Comparison of ENCODE assay signal across 10 cellular contexts in the genomic region with DNA sequence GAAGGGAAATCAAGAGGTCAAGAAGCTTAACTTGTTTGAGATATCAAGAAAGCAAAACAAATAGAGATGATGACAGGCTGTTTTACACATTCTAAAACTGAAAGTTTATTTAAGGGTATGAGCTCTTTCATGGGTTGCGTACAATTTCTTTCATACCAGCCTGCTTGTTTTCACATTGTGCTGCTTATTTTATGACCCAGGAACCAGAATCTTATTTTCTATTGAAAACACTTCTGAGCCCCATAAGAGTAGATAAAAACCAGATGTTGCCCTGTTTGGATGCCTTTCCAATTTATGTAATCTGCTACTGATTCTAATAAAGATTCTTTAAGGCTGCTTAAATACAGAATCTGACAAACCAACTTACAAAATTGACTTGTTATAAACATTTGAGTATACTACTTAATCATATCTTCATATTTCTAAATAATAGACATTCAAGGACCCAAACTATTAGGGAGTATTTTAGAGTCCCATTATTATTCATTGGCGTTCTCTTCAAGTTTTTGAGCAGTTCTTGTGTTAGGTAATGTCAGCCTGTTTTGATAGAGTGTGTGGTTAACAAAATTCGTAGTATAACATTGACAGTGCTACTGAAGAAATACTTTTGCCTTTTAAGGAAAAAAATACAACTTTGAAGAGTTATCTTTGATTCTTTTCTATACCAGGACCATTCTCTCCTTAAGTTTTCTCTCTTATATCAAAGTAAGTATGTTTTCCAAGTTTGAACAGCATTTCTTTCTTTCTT.
DNase-seq lines count a peak whose midpoint lies in the region; ATAC-seq and TF ChIP-seq lines count a peak whose summit lies in the region.
"Had no signal": no experiment of that assay in that cellular context is flagged by ENCODE, and none has a peak within 500 bp of the region (broad histone marks: within the 10 kb centered on the region; RNA-seq: fewer than 3 reads in every experiment).

No MANE protein-coding gene starts in this region.

- no peak for TF ChIP-seq POLR2A in uterus (IDR thresholded peaks at IDR 0.05)

- TF ChIP-seq CTCF in uterus (IDR thresholded peaks at IDR 0.05) (no peak), natural killer cell (IDR thresholded peaks at IDR 0.05) (no peak)

- no peak overlapping the region for H3K4me3 ChIP-seq in uterus

- H3K36me3 Mint-ChIP-seq in natural killer cell = no peaks in the 10 kb centered on the region

- no peaks in the 10 kb centered on the region for H3K27me3 Mint-ChIP-seq in natural killer cell (ENCODE audit: low read depth in 2 of 2)

- DNase-seq in left cardiac atrium (no peak), uterus (no peak), MV-4-11 (lab: John Stamatoyannopoulos, UW) (no peak), natural killer cell (no peak), retina (no peak)
- DNase-seq: activated CD8-positive, alpha-beta memory T cell treated with anti-CD3 and anti-CD28 coated beads for 24 hours; glutamatergic neuron; NCI-H524 treated with DMSO at 0.1 percent for 48 hours had no signal

- no peaks in the 10 kb centered on the region for H3K36me3 ChIP-seq in uterus

- peaks cover 15 to 27% of the 10 kb centered on the region in 2 donors for H3K4me1 ChIP-seq in uterus

- H3K4me3 Mint-ChIP-seq in natural killer cell = no peak overlapping the region

- H3K27ac ChIP-seq in uterus = peak overlapping the region; percentile 88 to 99

- ATAC-seq in GM21390 (IDR thresholded peaks at IDR 0.05; ENCODE audit: unreplicated experiment) = peak; percentile 82
- ATAC-seq in HG03460 (IDR thresholded peaks at IDR 0.05; ENCODE audit: unreplicated experiment) = peak; percentile 61
- ATAC-seq in left cardiac atrium = peak; percentile 20 to 38
- ATAC-seq in natural killer cell = no peak

- H3K27ac Mint-ChIP-seq in natural killer cell = no peak overlapping the region

- no peaks in the 10 kb centered on the region for H3K9me3 ChIP-seq in uterus

- H3K4me1 Mint-ChIP-seq in natural killer cell = peaks cover 4 to 6% of the 10 kb centered on the region in 2 donors

- intact Hi-C loops in left cardiac atrium (cut with DNase I) (no loop called here), uterus (cut with DNase I; ENCODE audit: low total_unique reads) (no loop called here), natural killer cell (cut with micrococcal nuclease) (no loop called here)

- H3K27me3 ChIP-seq in uterus = no peaks in the 10 kb centered on the region

- no peaks in the 10 kb centered on the region for H3K9me3 Mint-ChIP-seq in natural killer cell

Comparison
In these comparisons a context has a peak if more than half of its experiments do, and no peak if none do; other contexts are left out.
1. ATAC-seq: peak in GM21390 (single experiment), HG03460 (single experiment) and left cardiac atrium (2 of 2); none in natural killer cell (0 of 3).